ENCODE assay signal across 23 cellular contexts in genomic region chr10:17590969-17591645, GRCh38.
"Had no signal": no experiment of that assay in that cellular context is flagged by ENCODE, and none has a peak within 500 bp of the region (broad histone marks: within the 10 kb centered on the region; RNA-seq: fewer than 3 reads in every experiment).

No MANE protein-coding gene starts in this region.

- H3K36me3 Mint-ChIP-seq: naive thymus-derived CD4-positive, alpha-beta T cell; neural progenitor cell; stimulated activated effector memory CD8-positive, alpha-beta T cell treated with anti-CD3 and anti-CD28 coated beads, Interleukin-12 subunit alpha, Interleukin-12 subunit beta, amount 100 ng/mL, for 72 hours had no signal

- H3K27ac ChIP-seq: esophagus squamous epithelium, gastrocnemius medialis, left lung, neural progenitor cell, parathyroid adenoma, testis, tibial artery, upper lobe of left lung had no signal

- H3K79me2 ChIP-seq: parathyroid adenoma had no signal

- H3K4me2 ChIP-seq: neural progenitor cell had no signal

- H3K36me3 ChIP-seq: left lung, neural progenitor cell had no signal

- H3K4me3 Mint-ChIP-seq: effector memory CD8-positive, alpha-beta T cell; mesothelial cell of epicardium; naive thymus-derived CD4-positive, alpha-beta T cell; nephron; neural progenitor cell; stimulated activated effector memory CD8-positive, alpha-beta T cell treated with anti-CD3 and anti-CD28 coated beads, Interleukin-12 subunit alpha, Interleukin-12 subunit beta, amount 100 ng/mL, for 72 hours had no signal

- H3K27me3 Mint-ChIP-seq: effector memory CD8-positive, alpha-beta T cell; progenitor cell of endocrine pancreas had no signal

- H3K27ac Mint-ChIP-seq: effector memory CD8-positive, alpha-beta T cell; mesothelial cell of epicardium; naive thymus-derived CD4-positive, alpha-beta T cell; nephron; neural progenitor cell; progenitor cell of endocrine pancreas; stimulated activated effector memory CD8-positive, alpha-beta T cell treated with anti-CD3 and anti-CD28 coated beads, Interleukin-12 subunit alpha, Interleukin-12 subunit beta, amount 100 ng/mL, for 72 hours had no signal

- H3K4me1 Mint-ChIP-seq: stimulated activated effector memory CD8-positive, alpha-beta T cell treated with anti-CD3 and anti-CD28 coated beads, Interleukin-12 subunit alpha, Interleukin-12 subunit beta, amount 100 ng/mL, for 72 hours had no signal

- H3K27me3 ChIP-seq: esophagus squamous epithelium, gastrocnemius medialis, left lung, neural progenitor cell, testis, tibial artery, upper lobe of left lung had no signal

- H3K9me3 ChIP-seq: esophagus squamous epithelium, gastrocnemius medialis, left lung, mucosa of descending colon, testis, tibial artery, upper lobe of left lung had no signal

- DNase-seq: cortex of kidney; effector memory CD8-positive, alpha-beta T cell; erythroblast; esophagus squamous epithelium; gastrocnemius medialis; kidney; mesenchymal stem cell; mucosa of descending colon; naive thymus-derived CD4-positive, alpha-beta T cell; stimulated activated CD4-positive, alpha-beta T cell treated with anti-CD3 and anti-CD28 coated beads, Interleukin-2, amount 100 ng/mL, for 24 hours; stimulated activated CD4-positive, alpha-beta T cell treated with anti-CD3 and anti-CD28 coated beads, Interleukin-4, amount 100 ng/mL, for 24 hours; stimulated activated naive CD8-positive, alpha-beta T cell treated with anti-CD3 and anti-CD28 coated beads, Interleukin-15, Interleukin-2, amounts not matched to agents 100 U/mL and 50 U/mL, for 24 hours; substantia nigra; testis; tibial artery; upper lobe of left lung had no signal

- H2AFZ ChIP-seq: neural progenitor cell, parathyroid adenoma had no signal

- H3K4me1 ChIP-seq: esophagus squamous epithelium, left lung, neural progenitor cell, parathyroid adenoma, testis, tibial artery, upper lobe of left lung had no signal

- H3K9me3 Mint-ChIP-seq: effector memory CD8-positive, alpha-beta T cell; mesothelial cell of epicardium; naive thymus-derived CD4-positive, alpha-beta T cell; nephron; neural progenitor cell; stimulated activated effector memory CD8-positive, alpha-beta T cell treated with anti-CD3 and anti-CD28 coated beads, Interleukin-12 subunit alpha, Interleukin-12 subunit beta, amount 100 ng/mL, for 72 hours had no signal

- H3K4me3 ChIP-seq: esophagus squamous epithelium, gastrocnemius medialis, left lung, mucosa of descending colon, neural progenitor cell, testis, tibial artery, upper lobe of left lung had no signal

- H3K9ac ChIP-seq: neural progenitor cell, parathyroid adenoma had no signal
